Comparison of ENCODE assay signal across 25 cellular contexts in genomic region chr2:193566276-193566675, GRCh38.
"Had no signal": no experiment of that assay in that cellular context is flagged by ENCODE, and none has a peak within 500 bp of the region (broad histone marks: within the 10 kb centered on the region; RNA-seq: fewer than 3 reads in every experiment).

No MANE protein-coding gene starts in this region.

- H3K4me3 ChIP-seq: gastroesophageal sphincter, ovary, prostate gland, upper lobe of left lung had no signal

- H3K9me3 ChIP-seq: gastroesophageal sphincter, neutrophil, ovary, prostate gland, upper lobe of left lung had no signal

- H3K9me3 Mint-ChIP-seq: activated B cell treated with CpG ODN at 0.5 μM for 24 hours; activated CD4-positive, alpha-beta memory T cell treated with anti-CD3 and anti-CD28 coated beads for 36 hours; activated naive CD8-positive, alpha-beta T cell treated with anti-CD3 and anti-CD28 coated beads for 36 hours; nephron; T-helper 1 cell treated with Interleukin-12 subunit alpha and Interleukin-12 subunit beta and Interleukin-4 antibody, amounts not matched to agents 30 μg/mL and 1 μg/mL, for 36 hours had no signal

- H3K4me3 Mint-ChIP-seq: activated B cell treated with CpG ODN at 0.5 μM for 24 hours; activated CD4-positive, alpha-beta memory T cell treated with anti-CD3 and anti-CD28 coated beads for 36 hours; activated CD4-positive, alpha-beta T cell treated with anti-CD3 and anti-CD28 coated beads for 36 hours; activated naive CD8-positive, alpha-beta T cell treated with anti-CD3 and anti-CD28 coated beads for 36 hours; nephron; T-helper 1 cell treated with Interleukin-12 subunit alpha and Interleukin-12 subunit beta and Interleukin-4 antibody, amounts not matched to agents 30 μg/mL and 1 μg/mL, for 36 hours had no signal

- H3K27ac ChIP-seq: epithelial cell of prostate, gastroesophageal sphincter, neutrophil, ovary, prostate gland, upper lobe of left lung had no signal

- H3K27me3 ChIP-seq: gastroesophageal sphincter, neutrophil, ovary, upper lobe of left lung had no signal

- H3K36me3 Mint-ChIP-seq: activated CD4-positive, alpha-beta memory T cell treated with anti-CD3 and anti-CD28 coated beads for 36 hours; activated naive CD8-positive, alpha-beta T cell treated with anti-CD3 and anti-CD28 coated beads for 36 hours had no signal

- H3K27me3 Mint-ChIP-seq: activated B cell treated with CpG ODN at 0.5 μM for 24 hours; activated CD4-positive, alpha-beta memory T cell treated with anti-CD3 and anti-CD28 coated beads for 36 hours; activated CD4-positive, alpha-beta T cell treated with anti-CD3 and anti-CD28 coated beads for 36 hours; activated naive CD8-positive, alpha-beta T cell treated with anti-CD3 and anti-CD28 coated beads for 36 hours had no signal

- H3K4me1 Mint-ChIP-seq: activated B cell treated with CpG ODN at 0.5 μM for 24 hours; activated CD4-positive, alpha-beta T cell treated with anti-CD3 and anti-CD28 coated beads for 36 hours; activated naive CD8-positive, alpha-beta T cell treated with anti-CD3 and anti-CD28 coated beads for 36 hours; nephron had no signal

- DNase-seq: activated B cell treated with CpG ODN at 0.5 μM for 24 hours; activated CD4-positive, alpha-beta memory T cell treated with anti-CD3 and anti-CD28 coated beads for 36 hours; activated CD4-positive, alpha-beta T cell treated with anti-CD3 and anti-CD28 coated beads for 36 hours; activated naive CD4-positive, alpha-beta T cell treated with Interleukin-2 at 50 U/mL for 16 hours; activated naive CD8-positive, alpha-beta T cell treated with anti-CD3 and anti-CD28 coated beads for 36 hours; activated T-cell treated with anti-CD3 and anti-CD28 coated beads, Interleukin-2, amount 50 U/mL, for 48 hours; amniotic stem cell; cerebellar nuclear complex; cortex of kidney; head of caudate nucleus; hypothalamus; islet precursor cell; left cardiac atrium; ovary; stimulated activated CD4-positive, alpha-beta T cell treated with anti-CD3 and anti-CD28 coated beads, Interleukin-2, amount 100 ng/mL, for 48 hours; stimulated activated CD8-positive, alpha-beta memory T cell treated with anti-CD3 and anti-CD28 coated beads, Interleukin-4, amount 100 ng/mL, for 48 hours; stimulated activated naive CD4-positive, alpha-beta T cell treated with Interleukin-2 at 50 U/mL for 16 hours; T1000; upper lobe of left lung had no signal

- ATAC-seq: activated CD4-positive, alpha-beta T cell treated with anti-CD3 and anti-CD28 coated beads for 36 hours; gastroesophageal sphincter; left cardiac atrium had no signal

- H3K36me3 ChIP-seq: gastroesophageal sphincter, neutrophil, ovary, prostate gland, upper lobe of left lung had no signal

- H3K4me1 ChIP-seq: gastroesophageal sphincter, prostate gland, upper lobe of left lung had no signal

- H3K27ac Mint-ChIP-seq: activated B cell treated with CpG ODN at 0.5 μM for 24 hours; activated CD4-positive, alpha-beta memory T cell treated with anti-CD3 and anti-CD28 coated beads for 36 hours; activated CD4-positive, alpha-beta T cell treated with anti-CD3 and anti-CD28 coated beads for 36 hours; activated naive CD8-positive, alpha-beta T cell treated with anti-CD3 and anti-CD28 coated beads for 36 hours; nephron; T-helper 1 cell treated with Interleukin-12 subunit alpha and Interleukin-12 subunit beta and Interleukin-4 antibody, amounts not matched to agents 30 μg/mL and 1 μg/mL, for 36 hours had no signal
